ENCODE assay signal across 12 cellular contexts in genomic region chr2:19894135-19894792, GRCh38. TPM values are rescaled to one million over a fixed set of nuclear protein-coding genes. Genes with fewer than 3 reads are reported as not detected.
DNase-seq lines count a peak whose midpoint lies in the region; ATAC-seq, FAIRE-seq and TF ChIP-seq lines count a peak whose summit lies in the region.
"Had no signal": no experiment of that assay in that cellular context is flagged by ENCODE, and none has a peak within 500 bp of the region (broad histone marks: within the 10 kb centered on the region; RNA-seq: fewer than 3 reads in every experiment).

No MANE protein-coding gene starts in this region.

- TF ChIP-seq CTCF in D721Med (IDR thresholded peaks at IDR 0.05; ENCODE audit: insufficient read depth, missing control alignments): no peak

- H3K27ac Mint-ChIP-seq in activated T-helper 2 cell treated with anti-CD3 and anti-CD28 coated beads, Interferon-gamma antibody, Interleukin-2, Interleukin-4, amounts not matched to agents 10 μg/mL and 5 μg/mL and 100 μg/mL, durations not matched to agents 14 hours and 24 hours and 36 hours: peak overlapping the region; percentile 10

- no peaks in the 10 kb centered on the region for H3K27me3 Mint-ChIP-seq in activated T-helper 2 cell treated with anti-CD3 and anti-CD28 coated beads, Interferon-gamma antibody, Interleukin-2, Interleukin-4, amounts not matched to agents 10 μg/mL and 5 μg/mL and 100 μg/mL, durations not matched to agents 14 hours and 24 hours and 36 hours (ENCODE audit: low read depth)
- H3K27me3 Mint-ChIP-seq: CD4-positive, alpha-beta memory T cell had no signal

- no peak overlapping the region for H3K4me3 ChIP-seq in H7 (ENCODE audit: insufficient read depth, low read depth, low read length)

- intact Hi-C loops in activated T-helper 2 cell treated with anti-CD3 and anti-CD28 coated beads, Interferon-gamma antibody, Interleukin-2, Interleukin-4, amounts not matched to agents 10 μg/mL and 5 μg/mL and 100 μg/mL, durations not matched to agents 14 hours and 24 hours and 36 hours (cut with micrococcal nuclease): loop anchor here (2.0 kb wide), 1 partner anchor 25 kb away; no protein-coding TSS in a partner anchor

- H3K9me3 Mint-ChIP-seq in activated T-helper 2 cell treated with anti-CD3 and anti-CD28 coated beads, Interferon-gamma antibody, Interleukin-2, Interleukin-4, amounts not matched to agents 10 μg/mL and 5 μg/mL and 100 μg/mL, durations not matched to agents 14 hours and 24 hours and 36 hours: no peaks in the 10 kb centered on the region
- H3K9me3 Mint-ChIP-seq: CD4-positive, alpha-beta memory T cell had no signal

- no peaks in the 10 kb centered on the region for H3K27me3 ChIP-seq in H7 (ENCODE audit: control insufficient read depth, insufficient read depth, low read length)

- FAIRE-seq in D721Med (lab: Jason Lieb, UNC): no peak
- FAIRE-seq: H54 had no signal

- H3K4me3 Mint-ChIP-seq in activated T-helper 2 cell treated with anti-CD3 and anti-CD28 coated beads, Interferon-gamma antibody, Interleukin-2, Interleukin-4, amounts not matched to agents 10 μg/mL and 5 μg/mL and 100 μg/mL, durations not matched to agents 14 hours and 24 hours and 36 hours (ENCODE audit: low read depth): no peak overlapping the region

- H3K36me3 ChIP-seq in H7 (replicated peaks; ENCODE audit: control insufficient read depth, insufficient read depth, low read length): no peaks in the 10 kb centered on the region

- ATAC-seq in GM18861 (IDR thresholded peaks at IDR 0.05; ENCODE audit: unreplicated experiment) (peak; percentile 3), GM19463 (IDR thresholded peaks at IDR 0.05; ENCODE audit: unreplicated experiment) (peak; percentile 12), HG02870 (IDR thresholded peaks at IDR 0.05; ENCODE audit: unreplicated experiment) (peak; percentile 9), HG03175 (IDR thresholded peaks at IDR 0.05; ENCODE audit: unreplicated experiment) (no peak)
- ATAC-seq: sciatic nerve had no signal

- peaks cover 54% of the 10 kb centered on the region for H3K4me1 Mint-ChIP-seq in activated T-helper 2 cell treated with anti-CD3 and anti-CD28 coated beads, Interferon-gamma antibody, Interleukin-2, Interleukin-4, amounts not matched to agents 10 μg/mL and 5 μg/mL and 100 μg/mL, durations not matched to agents 14 hours and 24 hours and 36 hours (ENCODE audit: low read depth)

- H3K36me3 Mint-ChIP-seq in activated T-helper 2 cell treated with anti-CD3 and anti-CD28 coated beads, Interferon-gamma antibody, Interleukin-2, Interleukin-4, amounts not matched to agents 10 μg/mL and 5 μg/mL and 100 μg/mL, durations not matched to agents 14 hours and 24 hours and 36 hours (ENCODE audit: low read depth): peaks cover 32% of the 10 kb centered on the region

- DNase-seq in activated T-helper 2 cell treated with anti-CD3 and anti-CD28 coated beads, Interferon-gamma antibody, Interleukin-2, Interleukin-4, amounts not matched to agents 10 μg/mL and 5 μg/mL and 100 μg/mL, durations not matched to agents 14 hours and 24 hours and 36 hours (ENCODE audit: low spot score): no peak
- DNase-seq in NCI-H2081 (lab: John Stamatoyannopoulos, UW): no peak
- DNase-seq in D721Med (ENCODE audit: insufficient read length, low spot score): no peak
- DNase-seq in H7: no peak
- DNase-seq: CD4-positive, alpha-beta memory T cell; NCI-H2029 had no signal

RNA-seq across cellular contexts. Expression of gene TTC32, which starts 7.5 kb away (rescaled TPM):
- 14.8 TPM in 2 replicates for total RNA-seq in activated T-helper 2 cell treated with anti-CD3 and anti-CD28 coated beads, Interferon-gamma antibody, Interleukin-2, Interleukin-4, amounts not matched to agents 10 μg/mL and 5 μg/mL and 100 μg/mL, durations not matched to agents 14 hours and 24 hours and 36 hours
- 5.7 and 14.9 TPM in 2 replicates for total RNA-seq in H7 (2014; rRNA removed; shearing (Covaris generic))
